1 cellular context compared by ENCODE assay signal in genomic region chr10:87625658-87626057, GRCh38.
TF ChIP-seq lines count a peak whose summit lies in the region.

No MANE protein-coding gene starts in this region.

TF ChIP-seq in GM23338, 12 proteins besides CTCF, POLR2A, EP300 and RAD21 (continued from another document):
- no peak for TF ChIP-seq ZNF462 (CRISPR knock-in tag; IDR thresholded peaks at IDR 0.05)
- TF ChIP-seq NANOG (IDR thresholded peaks at IDR 0.05; ENCODE audit: borderline replicate concordance) = peak; percentile 91
- TF ChIP-seq STAT1 (IDR thresholded peaks at IDR 0.05; ENCODE audit: unreplicated experiment) = no peak
